In genomic region chr1:41860214-41860613, GRCh38 we compare ENCODE assay signal across 13 cellular contexts.
"Had no signal": no experiment of that assay in that cellular context is flagged by ENCODE, and none has a peak within 500 bp of the region (broad histone marks: within the 10 kb centered on the region; RNA-seq: fewer than 3 reads in every experiment).

No MANE protein-coding gene starts in this region.

- DNase-seq: activated B cell treated with CpG ODN at 0.5 μM for 24 hours; activated CD4-positive, alpha-beta T cell treated with anti-CD3 and anti-CD28 coated beads, Interleukin-2, amount 10 ng/mL, durations not matched to agents 7 days and 5 days; activated CD8-positive, alpha-beta memory T cell treated with anti-CD3 and anti-CD28 coated beads for 24 hours; activated naive CD4-positive, alpha-beta T cell treated with anti-CD3 and anti-CD28 coated beads for 36 hours; hippocampal formation; naive thymus-derived CD4-positive, alpha-beta T cell; stimulated activated CD4-positive, alpha-beta T cell treated with anti-CD3 and anti-CD28 coated beads, Interleukin-4, amount 100 ng/mL, for 4 hours; tibial artery had no signal

- H3K27ac ChIP-seq: parathyroid adenoma, tibial artery, vagina had no signal

- H3K9me3 ChIP-seq: tibial artery, vagina had no signal

- H2AFZ ChIP-seq: parathyroid adenoma had no signal

- H3K27me3 Mint-ChIP-seq: activated CD4-positive, alpha-beta T cell treated with anti-CD3 and anti-CD28 coated beads, Interleukin-2, amount 10 ng/mL, durations not matched to agents 7 days and 5 days; naive thymus-derived CD4-positive, alpha-beta T cell had no signal

- H3K27me3 ChIP-seq: tibial artery, vagina had no signal

- H3K36me3 ChIP-seq: tibial artery, vagina had no signal

- H3K4me3 ChIP-seq: lung, skin epidermis, tibial artery, vagina had no signal

- H3K4me1 ChIP-seq: parathyroid adenoma had no signal

- ATAC-seq: esophagus mucosa had no signal

- H3K4me3 Mint-ChIP-seq: activated B cell treated with CpG ODN at 0.5 μM for 24 hours; activated CD4-positive, alpha-beta T cell treated with anti-CD3 and anti-CD28 coated beads, Interleukin-2, amount 10 ng/mL, durations not matched to agents 7 days and 5 days; activated naive CD4-positive, alpha-beta T cell treated with anti-CD3 and anti-CD28 coated beads for 36 hours; naive thymus-derived CD4-positive, alpha-beta T cell had no signal

- H3K79me2 ChIP-seq: parathyroid adenoma had no signal

- H3K27ac Mint-ChIP-seq: activated B cell treated with CpG ODN at 0.5 μM for 24 hours; activated CD4-positive, alpha-beta T cell treated with anti-CD3 and anti-CD28 coated beads, Interleukin-2, amount 10 ng/mL, durations not matched to agents 7 days and 5 days; activated naive CD4-positive, alpha-beta T cell treated with anti-CD3 and anti-CD28 coated beads for 36 hours; naive thymus-derived CD4-positive, alpha-beta T cell had no signal
